ENCODE assay signal across 9 cellular contexts in genomic region chr3:187011915-187012314, GRCh38.
DNase-seq lines count a peak whose midpoint lies in the region; ATAC-seq and TF ChIP-seq lines count a peak whose summit lies in the region.
"Had no signal": no experiment of that assay in that cellular context is flagged by ENCODE, and none has a peak within 500 bp of the region (broad histone marks: within the 10 kb centered on the region; RNA-seq: fewer than 3 reads in every experiment).

No MANE protein-coding gene starts in this region.

- WGBS in heart right ventricle, 2 donors = 79 to 80% methylated on average over 7 of the region's 7 CpGs
- WGBS in testis, 2 donors = 84 to 88% methylated on average over 7 of the region's 7 CpGs

- POLR2A ChIA-PET in CD4-positive, alpha-beta T cell (lab: Charles Lee) = interaction anchor here (3.6 kb wide), 1 partner anchor 15 kb away, joined by 47 read pairs; no protein-coding TSS in a partner anchor

- ATAC-seq in CD4-positive, alpha-beta T cell (ENCODE audit: poor library complexity) = no peak
- ATAC-seq in GM21390 (IDR thresholded peaks at IDR 0.05; ENCODE audit: unreplicated experiment) (peak; percentile 44), heart right ventricle (peak in 3 of 8 donors; percentile 18 to 34 (median 22))

- H3K27me3 ChIP-seq in CD4-positive, alpha-beta T cell (ENCODE audit: control insufficient read depth, insufficient read depth, low read length) = no peaks in the 10 kb centered on the region
- H3K27me3 ChIP-seq in heart right ventricle = no peaks in the 10 kb centered on the region
- no peaks in the 10 kb centered on the region for H3K27me3 ChIP-seq in MG63
- no peaks in the 10 kb centered on the region for H3K27me3 ChIP-seq in testis
- H3K27me3 ChIP-seq: cardiac muscle cell had no signal

- peaks cover 43% of the 10 kb centered on the region for H3K36me3 Mint-ChIP-seq in CD4-positive, alpha-beta T cell (ENCODE audit: low read depth)

- H3K4me1 ChIP-seq in heart right ventricle (peaks cover 3 to 78% (median 55%) of the 10 kb centered on the region in 9 donors), testis (no peaks in the 10 kb centered on the region)

- TF ChIP-seq CTCF in CD4-positive, alpha-beta T cell (IDR thresholded peaks at IDR 0.05) = no peak
- TF ChIP-seq CTCF in heart right ventricle (IDR thresholded peaks at IDR 0.05) (no peak), testis (IDR thresholded peaks at IDR 0.05) (no peak)

- CTCF ChIA-PET in CD4-positive, alpha-beta T cell (lab: Charles Lee) = interaction anchor here (1.0 to 1.2 kb wide), 2 partner anchors 15 to 153 kb away, joined by 3 to 5 read pairs; no protein-coding TSS in a partner anchor

- H3K27ac ChIP-seq in CD4-positive, alpha-beta T cell (ENCODE audit: low read depth, low read length) = peak overlapping the region; percentile 71
- H3K27ac ChIP-seq in KOPT-K1 (ENCODE audit: low read depth, low read length, poor library complexity, severe bottlenecking) (peak overlapping the region; percentile 64), heart right ventricle (peak overlapping the region in 8 of 10 donors; percentile 16 to 82 (median 60)), testis (peak overlapping the region in 1 of 2 donors; percentile 53)

- no peak for TF ChIP-seq POLR2A in testis (IDR thresholded peaks at IDR 0.05)

- H3K4me3 ChIP-seq in heart right ventricle (no peak overlapping the region), MG63 (no peak overlapping the region), testis (no peak overlapping the region)
- H3K4me3 ChIP-seq: cardiac muscle cell had no signal

- H3K4me3 Mint-ChIP-seq in CD4-positive, alpha-beta T cell = peak overlapping the region; percentile 61

- intact Hi-C loops in CD4-positive, alpha-beta T cell (cut with DNase I, micrococcal nuclease) = loop anchor here in 1 of 2 experiments (2.0 kb wide), 1 partner anchor 15 kb away; no protein-coding TSS in a partner anchor
- intact Hi-C loops in heart right ventricle (cut with DNase I) (loop anchor here in 1 of 10 donors (5.0 kb wide), 1 partner anchor 80 kb away; the partner anchor contains the start of gene ST6GAL1), testis (cut with DNase I; ENCODE audit: low total_unique reads) (no loop called here)

- H3K27ac Mint-ChIP-seq in CD4-positive, alpha-beta T cell = peak overlapping the region; percentile 93

- peaks cover 67% of the 10 kb centered on the region for H3K4me1 Mint-ChIP-seq in CD4-positive, alpha-beta T cell (ENCODE audit: low read depth)

- no peaks in the 10 kb centered on the region for H3K27me3 Mint-ChIP-seq in CD4-positive, alpha-beta T cell

- DNase-seq in CD4-positive, alpha-beta T cell = no peak
- no peak for DNase-seq in heart right ventricle
- no peak for DNase-seq in D341Med (ENCODE audit: low spot score)
- no peak for DNase-seq in MG63
- no peak for DNase-seq in testis
- no peak for DNase-seq in OCI-M2 (lab: John Stamatoyannopoulos, UW; ENCODE audit: unreplicated experiment)

- H3K9me3 Mint-ChIP-seq in CD4-positive, alpha-beta T cell = no peaks in the 10 kb centered on the region

- H3K9me3 ChIP-seq in CD4-positive, alpha-beta T cell (ENCODE audit: control insufficient read depth, low read length) = no peaks in the 10 kb centered on the region
- H3K9me3 ChIP-seq in KOPT-K1 (ENCODE audit: insufficient read depth, low read length, poor library complexity, severe bottlenecking) = no peaks in the 10 kb centered on the region
- H3K9me3 ChIP-seq in heart right ventricle = peaks cover 0 to 14% (median 0%) of the 10 kb centered on the region in 11 donors
- no peaks in the 10 kb centered on the region for H3K9me3 ChIP-seq in MG63
- H3K9me3 ChIP-seq in testis = no peaks in the 10 kb centered on the region

- H3K36me3 ChIP-seq in KOPT-K1 (ENCODE audit: insufficient read depth, low read length) (no peaks in the 10 kb centered on the region; the same call in 1 of the 2 replicates), heart right ventricle (peaks cover 0 to 2% (median 0%) of the 10 kb centered on the region in 9 donors), MG63 (no peaks in the 10 kb centered on the region), testis (ENCODE audit: low read depth, missing control alignments) (no peaks in the 10 kb centered on the region)
- H3K36me3 ChIP-seq: cardiac muscle cell had no signal
